Comparison of ENCODE assay signal across 1 cellular context in the genomic region with DNA sequence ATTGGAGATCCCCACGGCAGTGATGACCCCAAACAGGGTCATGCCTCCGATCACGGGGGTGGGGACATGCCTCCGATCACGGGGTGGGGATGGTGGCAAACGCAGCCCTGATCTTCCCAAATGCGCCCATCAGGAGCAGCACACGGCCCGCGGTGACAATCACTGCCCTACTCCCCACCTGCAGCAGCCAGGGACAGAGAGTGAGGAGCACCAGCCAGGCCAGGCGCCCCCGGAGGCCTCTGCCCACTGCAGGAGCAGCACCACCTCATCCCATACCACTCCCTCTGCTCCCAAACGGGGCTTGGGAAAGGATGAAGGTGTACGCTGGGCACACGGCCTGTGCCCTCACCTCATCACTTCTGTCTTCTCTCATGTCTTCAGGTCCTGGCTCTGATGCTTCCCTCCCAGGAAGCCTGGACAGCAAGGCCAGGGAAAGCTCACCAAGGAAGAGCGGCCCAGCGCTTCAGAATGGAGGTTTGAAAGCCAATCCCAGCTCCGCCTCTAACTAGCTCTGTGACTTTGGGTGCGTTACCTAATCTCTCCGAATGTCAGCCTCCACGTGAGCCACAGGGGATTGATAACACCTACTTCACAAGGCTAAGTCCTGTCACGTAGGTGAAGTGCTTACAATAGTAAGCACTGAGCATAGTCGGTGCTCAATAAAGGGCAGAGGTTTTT.
TF ChIP-seq lines count a peak whose summit lies in the region.

No MANE protein-coding gene starts in this region.

TF ChIP-seq in GM23338, 12 proteins besides CTCF, POLR2A, EP300 and RAD21 (continued from another document):
- TF ChIP-seq, protein P1, sequence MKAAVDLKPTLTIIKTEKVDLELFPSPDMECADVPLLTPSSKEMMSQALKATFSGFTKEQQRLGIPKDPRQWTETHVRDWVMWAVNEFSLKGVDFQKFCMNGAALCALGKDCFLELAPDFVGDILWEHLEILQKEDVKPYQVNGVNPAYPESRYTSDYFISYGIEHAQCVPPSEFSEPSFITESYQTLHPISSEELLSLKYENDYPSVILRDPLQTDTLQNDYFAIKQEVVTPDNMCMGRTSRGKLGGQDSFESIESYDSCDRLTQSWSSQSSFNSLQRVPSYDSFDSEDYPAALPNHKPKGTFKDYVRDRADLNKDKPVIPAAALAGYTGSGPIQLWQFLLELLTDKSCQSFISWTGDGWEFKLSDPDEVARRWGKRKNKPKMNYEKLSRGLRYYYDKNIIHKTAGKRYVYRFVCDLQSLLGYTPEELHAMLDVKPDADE (IDR thresholded peaks at IDR 0.05): no peak
- no peak for TF ChIP-seq NANOG (IDR thresholded peaks at IDR 0.05; ENCODE audit: borderline replicate concordance)
